21 cellular contexts compared by ENCODE assay signal in genomic region chr1:98921817-98922216, GRCh38.
DNase-seq lines count a peak whose midpoint lies in the region; ATAC-seq, FAIRE-seq and TF ChIP-seq lines count a peak whose summit lies in the region.
"Had no signal": no experiment of that assay in that cellular context is flagged by ENCODE, and none has a peak within 500 bp of the region (broad histone marks: within the 10 kb centered on the region; RNA-seq: fewer than 3 reads in every experiment).

No MANE protein-coding gene starts in this region.

- no peaks in the 10 kb centered on the region for H3K27me3 ChIP-seq in endothelial cell of umbilical vein (ENCODE audit: control insufficient read depth in 2 of 2, insufficient read depth in 2 of 2, low read length in 2 of 2)
- H3K27me3 ChIP-seq: BE2C had no signal

- no peaks in the 10 kb centered on the region for H3K4me1 Mint-ChIP-seq in Calu3 (ENCODE audit: low read depth, unreplicated experiment)

- H3K9me3 Mint-ChIP-seq in Calu3 (ENCODE audit: low read depth, unreplicated experiment): no peaks in the 10 kb centered on the region

- ATAC-seq in HG03095 (IDR thresholded peaks at IDR 0.05; ENCODE audit: unreplicated experiment): no peak

- H3K27me3 Mint-ChIP-seq in Calu3 (ENCODE audit: unreplicated experiment): no peaks in the 10 kb centered on the region

- TF ChIP-seq CTCF in Calu3 (IDR thresholded peaks at IDR 0.05; ENCODE audit: unreplicated experiment) (no peak), LNCaP clone FGC (IDR thresholded peaks at IDR 0.05; ENCODE audit: control insufficient read depth, extremely low read depth, insufficient read depth) (no peak), endothelial cell of umbilical vein (IDR thresholded peaks at IDR 0.05; ENCODE audit: extremely low read depth in 1 of 2, insufficient read depth in 1 of 2, low read depth in 1 of 2, low read length in 2 of 2) (no peak)

- DNase-seq in Calu3: peak; percentile 6
- DNase-seq in ELR (ENCODE audit: low read depth): peak; percentile 78
- peak; percentile 77 for DNase-seq in LNCaP clone FGC (ENCODE audit: low read depth)
- no peak for DNase-seq in endothelial cell of umbilical vein (ENCODE audit: low read depth, low spot score)
- DNase-seq in DMS79 (lab: John Stamatoyannopoulos, UW): no peak
- no peak for DNase-seq in activated gamma-delta T cell (lab: John Stamatoyannopoulos, UW)
- no peak for DNase-seq in SK-N-DZ (ENCODE audit: low spot score)
- DNase-seq: BE2C, DND-41, GDM1, KG1, MV-4-11, NCI-H1105 treated with DMSO at 0.1 percent for 48 hours, NCI-H2081, NCI-H2171 treated with DMSO at 0.1 percent for 48 hours, NCI-H524 treated with DMSO at 0.1 percent for 48 hours, NCI-H82, Right ventricle myocardium superior had no signal

- dilution Hi-C loops in endothelial cell of umbilical vein (cut with MboI; ENCODE audit: extremely low pct_ligation_motif_present, low sequenced_read_pairs): no loop called here

- no peak for TF ChIP-seq POLR2A in endothelial cell of umbilical vein (IDR thresholded peaks at IDR 0.05; ENCODE audit: low read depth, low read length)

- no peak overlapping the region for H3K4me3 Mint-ChIP-seq in Calu3 (ENCODE audit: low read depth, unreplicated experiment)

- CTCF ChIA-PET in Calu3 (lab: Charles Lee) (no interaction called here), endothelial cell of umbilical vein (lab: Charles Lee) (interaction anchor here (1.5 kb wide), 1 partner anchor 9 kb away, joined by 4 read pairs; no protein-coding TSS in a partner anchor)

- POLR2A ChIA-PET in endothelial cell of umbilical vein (lab: Charles Lee): no interaction called here

- BruUV-seq in Calu3 (replicated peaks; lab: Mats Ljungman, UMichigan): no TSS peak
- BruUV-seq in endothelial cell of umbilical vein (replicated peaks; lab: Mats Ljungman, UMichigan): no TSS peak

- H3K36me3 ChIP-seq in endothelial cell of umbilical vein (ENCODE audit: control insufficient read depth in 2 of 2, extremely low read depth in 1 of 2, insufficient read depth in 2 of 2, low read length in 2 of 2): no peaks in the 10 kb centered on the region

- H3K79me2 ChIP-seq in endothelial cell of umbilical vein (ENCODE audit: control insufficient read depth, insufficient read depth, low read length): no peaks in the 10 kb centered on the region

- H3K36me3 Mint-ChIP-seq in Calu3 (ENCODE audit: insufficient read depth, unreplicated experiment): no peaks in the 10 kb centered on the region

- peaks cover 6% of the 10 kb centered on the region for H3K4me1 ChIP-seq in endothelial cell of umbilical vein (ENCODE audit: control insufficient read depth, extremely low read depth, insufficient read depth, low read length)

- no peak overlapping the region for H3K4me3 ChIP-seq in LNCaP clone FGC (ENCODE audit: low read depth, low read length)
- H3K4me3 ChIP-seq in endothelial cell of umbilical vein (replicated peaks in 1 of 3; ENCODE audit: insufficient read depth in 1 of 3, low read depth in 1 of 3, low read length in 3 of 3): no peak overlapping the region

- no peak overlapping the region for H3K27ac Mint-ChIP-seq in Calu3 (ENCODE audit: unreplicated experiment)

- intact Hi-C loops in Calu3 (cut with micrococcal nuclease; ENCODE audit: unreplicated experiment) (no loop called here), endothelial cell of umbilical vein (cut with micrococcal nuclease) (no loop called here)

- no peak overlapping the region for H2AFZ ChIP-seq in endothelial cell of umbilical vein (ENCODE audit: low read depth, low read length)

- H3K4me2 ChIP-seq in endothelial cell of umbilical vein (ENCODE audit: insufficient read depth, low read length): no peak overlapping the region

- no peak overlapping the region for H3K9ac ChIP-seq in endothelial cell of umbilical vein (replicated peaks; ENCODE audit: extremely low read depth, insufficient read depth, low read length)

- H4K20me1 ChIP-seq in endothelial cell of umbilical vein (replicated peaks; ENCODE audit: control insufficient read depth, extremely low read depth, insufficient read depth, low read length): no peaks in the 10 kb centered on the region

- H3K27ac ChIP-seq in endothelial cell of umbilical vein (ENCODE audit: insufficient read depth, low read depth, low read length): no peak overlapping the region

- H3K9me3 ChIP-seq in endothelial cell of umbilical vein (replicated peaks; ENCODE audit: control insufficient read depth, insufficient read depth, low read length): no peaks in the 10 kb centered on the region
- H3K9me3 ChIP-seq: BE2C had no signal

- peak; percentile 43 for FAIRE-seq in endothelial cell of umbilical vein (lab: Jason Lieb, UNC)
- FAIRE-seq: GM19239, RCC 7860 had no signal

- H3K9me1 ChIP-seq in endothelial cell of umbilical vein (replicated peaks; ENCODE audit: control insufficient read depth, extremely low read depth, insufficient read depth, low read length): no peaks in the 10 kb centered on the region

TF ChIP-seq in endothelial cell of umbilical vein, 7 proteins besides CTCF, POLR2A, EP300 and RAD21:
- no peak for TF ChIP-seq POLR2AphosphoS5 (IDR thresholded peaks at IDR 0.05; ENCODE audit: insufficient read depth, low read depth, low read length)
- no peak for TF ChIP-seq FOS (IDR thresholded peaks at IDR 0.05; ENCODE audit: borderline replicate concordance, insufficient read depth, low read length)
- no peak for TF ChIP-seq EZH2 (IDR thresholded peaks at IDR 0.05; ENCODE audit: borderline replicate concordance, low read depth, low read length, severe bottlenecking)
- no peak for TF ChIP-seq MAX (IDR thresholded peaks at IDR 0.05; ENCODE audit: insufficient read depth, insufficient read length)
- no peak for TF ChIP-seq GATA2 (IDR thresholded peaks at IDR 0.05; ENCODE audit: insufficient read depth, insufficient read length, low read depth, low read length)
- no peak for TF ChIP-seq JUN (IDR thresholded peaks at IDR 0.05; ENCODE audit: borderline replicate concordance, insufficient read depth, insufficient read length, low read depth)
- TF ChIP-seq MYC (IDR thresholded peaks at IDR 0.05; ENCODE audit: low read depth, low read length): no peak

Comparison
In these comparisons a context has a peak if more than half of its experiments do, and no peak if none do; other contexts are left out.
1. DNase-seq: peak in Calu3 (single experiment), ELR (single experiment) and LNCaP clone FGC (single experiment); none in endothelial cell of umbilical vein (single experiment), DMS79 (single experiment), activated gamma-delta T cell (single experiment) and SK-N-DZ (single experiment).